1 cellular context compared by ENCODE assay signal in the genomic region with DNA sequence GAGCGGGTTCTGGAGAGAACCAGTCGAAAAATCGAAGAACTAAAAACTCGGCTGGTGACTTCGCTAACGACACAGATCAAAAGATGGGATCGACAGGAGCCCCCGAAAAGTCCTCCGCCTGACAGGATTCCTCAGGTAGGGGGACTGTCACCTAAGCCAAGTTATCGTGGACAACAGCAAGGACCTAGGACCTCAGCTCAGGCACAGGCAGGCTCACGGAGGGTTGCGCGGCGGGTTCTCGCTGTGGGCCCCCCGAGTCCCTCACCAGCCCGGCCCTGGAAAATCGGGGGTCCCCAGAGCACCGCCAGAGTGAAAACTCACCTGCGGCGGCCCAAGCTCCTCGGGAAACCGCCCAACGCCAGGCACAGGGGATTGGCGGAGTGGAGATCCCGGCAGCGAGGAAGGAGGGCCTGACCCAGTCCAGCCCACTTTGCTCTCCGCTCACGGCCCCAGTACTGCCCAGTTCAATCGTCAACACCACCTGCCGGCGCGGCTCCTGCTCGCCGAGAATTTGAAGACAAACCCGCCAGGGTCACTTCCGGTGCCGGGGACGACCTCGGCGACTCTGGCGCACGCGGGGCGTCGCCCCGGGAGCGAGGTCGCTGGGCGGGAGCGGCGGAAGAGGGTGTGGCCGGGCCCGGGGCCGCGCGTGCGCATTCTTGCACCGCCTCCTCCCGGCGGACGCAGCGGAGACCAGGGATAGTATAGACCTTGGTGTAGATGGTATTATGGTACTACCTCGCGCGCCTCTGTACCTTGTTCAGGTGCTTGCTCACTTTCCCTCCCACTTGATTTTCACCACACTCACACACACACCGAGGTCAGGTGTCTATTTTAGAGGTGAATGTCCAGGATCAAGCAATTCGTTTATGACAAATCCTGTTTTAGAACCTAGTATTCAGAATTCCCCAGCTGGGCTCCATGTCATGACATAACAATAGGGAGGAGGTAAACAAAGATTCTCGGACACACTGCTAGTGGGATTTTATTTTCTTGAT.
TF ChIP-seq lines count a peak whose summit lies in the region.

A gene (minus strand): TSS at position 567 of the 998 bp plus-strand sequence. CDS start 10,167 bp downstream, outside the sequence.

TF ChIP-seq in H1, 55 proteins besides CTCF, POLR2A, EP300 and RAD21 (continued from another document):
- TF ChIP-seq TCF12 (IDR thresholded peaks at IDR 0.05; ENCODE audit: low read depth, low read length) (peak; percentile 52; the same call in 1 of the 2 replicates), HDAC2 (IDR thresholded peaks at IDR 0.05; ENCODE audit: borderline replicate concordance in 1 of 2, low read depth in 2 of 2, low read length in 2 of 2) (0 out of 4 replicates have a peak, but pooled peaks of 1 of the 2 experiments have one; percentile 33), SIX5 (IDR thresholded peaks at IDR 0.05; ENCODE audit: low read depth, low read length) (no peak), BACH1 (IDR thresholded peaks at IDR 0.05; ENCODE audit: low read length) (no peak)
